In genomic region chr12:104611671-104612070, GRCh38 we compare ENCODE assay signal across 25 cellular contexts.
"Had no signal": no experiment of that assay in that cellular context is flagged by ENCODE, and none has a peak within 500 bp of the region (broad histone marks: within the 10 kb centered on the region; RNA-seq: fewer than 3 reads in every experiment).

No MANE protein-coding gene starts in this region.

- H3K27ac Mint-ChIP-seq: activated CD4-positive, alpha-beta memory T cell treated with anti-CD3 and anti-CD28 coated beads for 36 hours; activated CD4-positive, alpha-beta T cell treated with anti-CD3 and anti-CD28 coated beads, Interleukin-2, amount 10 ng/mL, durations not matched to agents 24 days and 14 days; activated T-cell treated with anti-CD3 and anti-CD28 coated beads, Interleukin-2, amount 50 U/mL, for 24 hours; nephron; progenitor cell of endocrine pancreas; T-helper 1 cell treated with Interleukin-12 subunit alpha and Interleukin-12 subunit beta and Interleukin-4 antibody, amounts not matched to agents 30 μg/mL and 1 μg/mL, for 36 hours had no signal

- H3K9me3 ChIP-seq: gastroesophageal sphincter, left ventricle myocardium inferior, ovary, right lobe of liver, stomach, thyroid gland, upper lobe of right lung had no signal

- H3K27me3 Mint-ChIP-seq: activated CD4-positive, alpha-beta memory T cell treated with anti-CD3 and anti-CD28 coated beads for 36 hours; activated CD4-positive, alpha-beta T cell treated with anti-CD3 and anti-CD28 coated beads, Interleukin-2, amount 10 ng/mL, durations not matched to agents 24 days and 14 days; activated T-cell treated with anti-CD3 and anti-CD28 coated beads, Interleukin-2, amount 50 U/mL, for 24 hours; activated T-helper 17 cell treated with anti-CD3 and anti-CD28 coated beads, Interleukin-2, amount 50 U/mL, for 72 hours; central memory CD8-positive, alpha-beta T cell; progenitor cell of endocrine pancreas had no signal

- H3K4me3 Mint-ChIP-seq: activated CD4-positive, alpha-beta memory T cell treated with anti-CD3 and anti-CD28 coated beads for 36 hours; activated CD4-positive, alpha-beta T cell treated with anti-CD3 and anti-CD28 coated beads, Interleukin-2, amount 10 ng/mL, durations not matched to agents 24 days and 14 days; activated T-cell treated with anti-CD3 and anti-CD28 coated beads, Interleukin-2, amount 50 U/mL, for 24 hours; activated T-helper 17 cell treated with anti-CD3 and anti-CD28 coated beads, Interleukin-2, amount 50 U/mL, for 72 hours; central memory CD8-positive, alpha-beta T cell; nephron; T-helper 1 cell treated with Interleukin-12 subunit alpha and Interleukin-12 subunit beta and Interleukin-4 antibody, amounts not matched to agents 30 μg/mL and 1 μg/mL, for 36 hours had no signal

- ATAC-seq: activated naive CD4-positive, alpha-beta T cell treated with anti-CD3 and anti-CD28 coated beads, Interleukin-2, amount 50 U/mL, for 72 hours; activated T-helper 17 cell treated with anti-CD3 and anti-CD28 coated beads, Interleukin-2, amount 50 U/mL, for 72 hours; gastroesophageal sphincter; right lobe of liver; upper lobe of right lung had no signal

- DNase-seq: activated CD4-positive, alpha-beta memory T cell treated with anti-CD3 and anti-CD28 coated beads for 36 hours; activated CD4-positive, alpha-beta T cell treated with anti-CD3 and anti-CD28 coated beads, Interleukin-2, amount 10 ng/mL, durations not matched to agents 24 days and 14 days; activated CD4-positive, CD25-positive, alpha-beta regulatory T cell treated with anti-CD3 and anti-CD28 coated beads, Interleukin-2, amount 50 U/mL, for 72 hours; activated CD8-positive, alpha-beta memory T cell treated with anti-CD3 and anti-CD28 coated beads, Interleukin-2, amount 50 U/mL, for 48 hours; activated gamma-delta T cell treated with Interleukin-2 at 50 U/mL for 16 hours; activated T-cell treated with anti-CD3 and anti-CD28 coated beads, Interleukin-2, amount 50 U/mL, for 24 hours; anterior cingulate cortex; effector CD8-positive, alpha-beta T cell; islet precursor cell; left ventricle myocardium inferior; mesendoderm; ovary; right lobe of liver; stimulated activated CD4-positive, alpha-beta T cell treated with anti-CD3 and anti-CD28 coated beads, Interleukin-2, amount 100 ng/mL, for 48 hours; stomach; SW 1271; thyroid gland; upper lobe of right lung had no signal

- H3K36me3 Mint-ChIP-seq: activated CD4-positive, alpha-beta memory T cell treated with anti-CD3 and anti-CD28 coated beads for 36 hours had no signal

- H3K9me3 Mint-ChIP-seq: activated CD4-positive, alpha-beta memory T cell treated with anti-CD3 and anti-CD28 coated beads for 36 hours; activated CD4-positive, alpha-beta T cell treated with anti-CD3 and anti-CD28 coated beads, Interleukin-2, amount 10 ng/mL, durations not matched to agents 24 days and 14 days; activated T-cell treated with anti-CD3 and anti-CD28 coated beads, Interleukin-2, amount 50 U/mL, for 24 hours; activated T-helper 17 cell treated with anti-CD3 and anti-CD28 coated beads, Interleukin-2, amount 50 U/mL, for 72 hours; central memory CD8-positive, alpha-beta T cell; nephron; T-helper 1 cell treated with Interleukin-12 subunit alpha and Interleukin-12 subunit beta and Interleukin-4 antibody, amounts not matched to agents 30 μg/mL and 1 μg/mL, for 36 hours had no signal
